Comparison of ENCODE assay signal across 20 cellular contexts in genomic region chr18:5421981-5422380, GRCh38.
DNase-seq lines count a peak whose midpoint lies in the region; TF ChIP-seq lines count a peak whose summit lies in the region.
"Had no signal": no experiment of that assay in that cellular context is flagged by ENCODE, and none has a peak within 500 bp of the region (broad histone marks: within the 10 kb centered on the region; RNA-seq: fewer than 3 reads in every experiment).

No MANE protein-coding gene starts in this region.

- H3K36me3 Mint-ChIP-seq in nephron progenitor cell (ENCODE audit: low read depth) (peaks cover under 1% of the 10 kb centered on the region), MCF 10A (ENCODE audit: insufficient read depth, unreplicated experiment) (no peaks in the 10 kb centered on the region)
- H3K36me3 Mint-ChIP-seq: CD4-positive, alpha-beta memory T cell; CD4-positive, CD25-positive, alpha-beta regulatory T cell; CD8-positive, alpha-beta memory T cell had no signal

- BruUV-seq in MCF 10A (replicated peaks; lab: Mats Ljungman, UMichigan): no TSS peak

- intact Hi-C loops in MCF 10A (cut with micrococcal nuclease): loop anchor here (10.0 kb wide), 1 partner anchor 123 kb away; the partner anchor contains the start of gene EPB41L3

- POLR2A ChIA-PET in MCF 10A (lab: Yijun Ruan, JAX): no interaction called here

- H3K27me3 Mint-ChIP-seq in nephron progenitor cell (ENCODE audit: low read depth, poor library complexity) (no peaks in the 10 kb centered on the region), MCF 10A (ENCODE audit: insufficient read depth, unreplicated experiment) (peaks cover 76% of the 10 kb centered on the region)
- H3K27me3 Mint-ChIP-seq: CD4-positive, CD25-positive, alpha-beta regulatory T cell had no signal

- peak overlapping the region; percentile 25 for H3K27ac Mint-ChIP-seq in nephron progenitor cell
- no peak overlapping the region for H3K27ac Mint-ChIP-seq in MCF 10A (ENCODE audit: low read depth, unreplicated experiment)
- H3K27ac Mint-ChIP-seq: CD14-positive monocyte; CD4-positive, alpha-beta memory T cell; CD4-positive, CD25-positive, alpha-beta regulatory T cell; CD8-positive, alpha-beta memory T cell had no signal

- no peaks in the 10 kb centered on the region for H3K9me3 Mint-ChIP-seq in nephron progenitor cell
- no peaks in the 10 kb centered on the region for H3K9me3 Mint-ChIP-seq in MCF 10A (ENCODE audit: unreplicated experiment)
- H3K9me3 Mint-ChIP-seq: CD4-positive, alpha-beta memory T cell; CD4-positive, CD25-positive, alpha-beta regulatory T cell; CD8-positive, alpha-beta memory T cell had no signal

- H3K4me1 Mint-ChIP-seq in nephron progenitor cell (peaks cover 18% of the 10 kb centered on the region), MCF 10A (ENCODE audit: insufficient read depth, unreplicated experiment) (no peaks in the 10 kb centered on the region)
- H3K4me1 Mint-ChIP-seq: CD4-positive, alpha-beta memory T cell; CD8-positive, alpha-beta memory T cell had no signal

- DNase-seq in cerebellar cortex (ENCODE audit: low spot score) (peak; percentile 77), nephron progenitor cell (no peak), superior temporal gyrus (ENCODE audit: extremely low spot score) (peak; percentile 35), MCF 10A (ENCODE audit: unreplicated experiment) (no peak), HuH-7 (ENCODE audit: low spot score) (no peak), GF-D8 (lab: John Stamatoyannopoulos, UW) (no peak)
- DNase-seq: 8988T; ACHN; BE2C; CD4-positive, alpha-beta memory T cell; CD4-positive, CD25-positive, alpha-beta regulatory T cell; CD8-positive, alpha-beta memory T cell; COR-L47; DMS 273 treated with DMSO at 0.1 percent for 48 hours; DMS153; DMS53; DMS79; DND-41; EL had no signal

- TF ChIP-seq CTCF in nephron progenitor cell (IDR thresholded peaks at IDR 0.05) (no peak), MCF 10A (IDR thresholded peaks at IDR 0.05; ENCODE audit: unreplicated experiment) (no peak)

- H3K4me3 Mint-ChIP-seq in nephron progenitor cell (no peak overlapping the region), MCF 10A (ENCODE audit: unreplicated experiment) (no peak overlapping the region)
- H3K4me3 Mint-ChIP-seq: CD14-positive monocyte; CD4-positive, alpha-beta memory T cell; CD4-positive, CD25-positive, alpha-beta regulatory T cell; CD8-positive, alpha-beta memory T cell had no signal

- CTCF ChIA-PET in MCF 10A (lab: Yijun Ruan, JAX): interaction anchor here (0.6 to 1.3 kb wide), 3 partner anchors 8 to 345 kb away, joined by 3 to 4 read pairs (median 3); no protein-coding TSS in a partner anchor

Comparison
In these comparisons a context has a peak if more than half of its experiments do, and no peak if none do; other contexts are left out.
1. DNase-seq: peak in cerebellar cortex (single experiment) and superior temporal gyrus (single experiment); none in nephron progenitor cell (single experiment), MCF 10A (single experiment), HuH-7 (single experiment) and GF-D8 (single experiment).